Comparison of ENCODE assay signal across 13 cellular contexts in the genomic region with DNA sequence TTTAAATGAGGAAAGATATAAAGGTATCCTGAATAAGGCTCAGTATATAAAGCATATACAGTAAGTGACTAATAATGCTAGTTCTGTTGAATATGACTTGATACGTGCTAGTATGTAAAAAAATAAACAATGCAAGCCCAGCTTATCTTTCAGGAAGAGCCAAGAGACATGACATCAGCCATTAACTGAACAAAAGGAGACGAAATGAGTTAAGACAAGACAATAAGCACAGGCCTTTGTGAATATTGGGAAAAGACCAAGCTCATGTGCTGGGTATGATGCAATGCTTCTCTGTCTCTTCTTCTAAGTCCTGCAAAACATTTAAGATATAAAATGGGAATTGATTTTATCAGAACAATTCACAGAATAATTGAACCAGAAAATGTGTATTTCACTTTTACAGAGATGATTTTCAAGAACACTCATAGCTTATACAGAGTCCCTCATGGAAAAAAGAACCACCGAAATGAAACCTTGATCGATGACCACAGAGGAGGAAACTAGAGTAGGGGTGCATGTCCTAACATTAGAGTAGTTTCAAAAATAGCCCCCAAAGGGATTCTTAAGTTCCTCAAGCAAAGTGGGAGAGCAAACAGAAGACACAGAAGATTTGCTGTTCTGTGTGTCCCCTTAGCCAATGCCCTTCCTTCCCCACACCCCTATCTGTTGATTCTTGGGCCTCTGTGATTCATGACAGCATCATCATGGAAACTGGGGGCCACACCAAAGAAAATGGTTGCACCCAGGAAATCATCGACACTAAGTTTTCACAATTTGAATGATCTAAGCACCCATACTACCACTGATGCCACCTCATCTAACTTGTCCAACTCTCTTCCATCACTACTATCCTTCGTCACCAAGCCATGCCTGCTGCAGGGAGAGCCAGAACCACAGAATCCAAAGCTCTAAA.
DNase-seq lines count a peak whose midpoint lies in the region; ATAC-seq and TF ChIP-seq lines count a peak whose summit lies in the region.
"Had no signal": no experiment of that assay in that cellular context is flagged by ENCODE, and none has a peak within 500 bp of the region (broad histone marks: within the 10 kb centered on the region; RNA-seq: fewer than 3 reads in every experiment).

No MANE protein-coding gene starts in this region.

- WGBS in IMR-90 (ENCODE audit: extremely low coverage in 2 of 2, insufficient read length in 1 of 2), 2 experiments: no CpG with 5 or more reads among the region's 6 CpGs

- H3K36me3 ChIP-seq in IMR-90 (ENCODE audit: control insufficient read depth, insufficient read depth, low read length) (no peaks in the 10 kb centered on the region), tibial artery (no peaks in the 10 kb centered on the region)
- H3K36me3 ChIP-seq: prostate gland had no signal

- peak overlapping the region; percentile 72 for H2BK20ac ChIP-seq in IMR-90 (ENCODE audit: low read depth, low read length)

- no peak overlapping the region for H3K18ac ChIP-seq in IMR-90 (ENCODE audit: low read depth, low read length)

- TF ChIP-seq CTCF in IMR-90 (conservative IDR thresholded peaks at IDR 0.05; ENCODE audit: low read depth, low read length) (no peak), epithelial cell of esophagus (IDR thresholded peaks at IDR 0.05; ENCODE audit: insufficient read depth, low read depth, low read length, missing control alignments) (no peak), tibial artery (IDR thresholded peaks at IDR 0.05) (no peak)

- H3K9me3 ChIP-seq in IMR-90 (ENCODE audit: control insufficient read depth, insufficient read depth, low read length): no peaks in the 10 kb centered on the region
- H3K9me3 ChIP-seq in tibial artery: no peaks in the 10 kb centered on the region
- H3K9me3 ChIP-seq: prostate gland had no signal

- no peaks in the 10 kb centered on the region for H3K9me3 Mint-ChIP-seq in activated naive CD4-positive, alpha-beta T cell treated with anti-CD3 and anti-CD28 coated beads for 36 hours
- H3K9me3 Mint-ChIP-seq in stimulated activated effector memory CD8-positive, alpha-beta T cell treated with anti-CD3 and anti-CD28 coated beads, Interleukin-12 subunit alpha, Interleukin-12 subunit beta, amount 100 ng/mL, for 72 hours: peaks cover 6% of the 10 kb centered on the region
- H3K9me3 Mint-ChIP-seq: dendritic cell treated with granulocyte-macrophage colony-stimulating factor and Interleukin-4, amounts not matched to agents 40 ng/mL and 50 ng/mL, for 4 days had no signal

- no TSS peak for BruUV-seq in IMR-90 (replicated peaks; lab: Mats Ljungman, UMichigan)

- no peak for TF ChIP-seq RAD21 in IMR-90 (IDR thresholded peaks at IDR 0.05; ENCODE audit: low read length)

- no peaks in the 10 kb centered on the region for H3K9me1 ChIP-seq in IMR-90 (ENCODE audit: insufficient read depth, low read length)

- no peak overlapping the region for H2BK5ac ChIP-seq in IMR-90 (ENCODE audit: low read depth, low read length, poor library complexity, severe bottlenecking)

- ATAC-seq in IMR-90 (ENCODE audit: low read depth): peak; percentile 70
- ATAC-seq in stimulated activated effector memory CD8-positive, alpha-beta T cell treated with anti-CD3 and anti-CD28 coated beads, Interleukin-12 subunit alpha, Interleukin-12 subunit beta, amount 100 ng/mL, for 72 hours: peak; percentile 94
- no peak for ATAC-seq in GM21381 (IDR thresholded peaks at IDR 0.05; ENCODE audit: unreplicated experiment)
- no peak for ATAC-seq in GM19328 (IDR thresholded peaks at IDR 0.05; ENCODE audit: unreplicated experiment)

- peak overlapping the region; percentile 28 for H2AFZ ChIP-seq in IMR-90 (replicated peaks; ENCODE audit: low read length, poor library complexity)

- in situ Hi-C loops in IMR-90 (cut with MboI; ENCODE audit: low sequenced_read_pairs): no loop called here

- H3K4me1 Mint-ChIP-seq in activated naive CD4-positive, alpha-beta T cell treated with anti-CD3 and anti-CD28 coated beads for 36 hours (ENCODE audit: low read depth): peaks cover 17% of the 10 kb centered on the region
- H3K4me1 Mint-ChIP-seq in stimulated activated effector memory CD8-positive, alpha-beta T cell treated with anti-CD3 and anti-CD28 coated beads, Interleukin-12 subunit alpha, Interleukin-12 subunit beta, amount 100 ng/mL, for 72 hours: peaks cover 21% of the 10 kb centered on the region

- H3K4me3 ChIP-seq in IMR-90 (ENCODE audit: insufficient read depth, low read depth, low read length): no peak overlapping the region
- no peak overlapping the region for H3K4me3 ChIP-seq in epithelial cell of esophagus (ENCODE audit: low read length)
- no peak overlapping the region for H3K4me3 ChIP-seq in tibial artery
- H3K4me3 ChIP-seq: lung, prostate gland had no signal

- no peak overlapping the region for H2BK15ac ChIP-seq in IMR-90 (ENCODE audit: low read depth, low read length)

- no peak overlapping the region for H3K23ac ChIP-seq in IMR-90 (ENCODE audit: low read depth, low read length)

- H3K27me3 ChIP-seq in IMR-90 (ENCODE audit: control insufficient read depth, insufficient read depth, low read length) (no peaks in the 10 kb centered on the region), tibial artery (no peaks in the 10 kb centered on the region)

- no peaks in the 10 kb centered on the region for H3K27me3 Mint-ChIP-seq in activated naive CD4-positive, alpha-beta T cell treated with anti-CD3 and anti-CD28 coated beads for 36 hours (ENCODE audit: low read depth)
- H3K27me3 Mint-ChIP-seq: dendritic cell treated with granulocyte-macrophage colony-stimulating factor and Interleukin-4, amounts not matched to agents 40 ng/mL and 50 ng/mL, for 4 days had no signal

- no peak overlapping the region for H3K4ac ChIP-seq in IMR-90 (ENCODE audit: low read depth, low read length)

- H3K9ac ChIP-seq in IMR-90 (ENCODE audit: low read depth, low read length): no peak overlapping the region

- H4K91ac ChIP-seq in IMR-90 (ENCODE audit: insufficient read depth, low read depth, low read length): peak overlapping the region; percentile 19; the same call in 1 of the 2 replicates

- no peak overlapping the region for H3K4me2 ChIP-seq in IMR-90 (ENCODE audit: low read depth, low read length)

- H2BK120ac ChIP-seq in IMR-90 (ENCODE audit: low read depth, low read length): peak overlapping the region; percentile 5; the same call in 1 of the 2 replicates

- H3K56ac ChIP-seq in IMR-90 (ENCODE audit: extremely low read depth, insufficient read depth, low read length): no peak overlapping the region

- dilution Hi-C loops in IMR-90 (cut with HindIII; ENCODE audit: low sequenced_read_pairs, unreplicated experiment): no loop called here

- no peaks in the 10 kb centered on the region for H4K20me1 ChIP-seq in IMR-90 (ENCODE audit: insufficient read depth, low read length)

- CTCF ChIA-PET in activated naive CD4-positive, alpha-beta T cell treated with anti-CD3 and anti-CD28 coated beads for 36 hours (lab: Charles Lee): no interaction called here
- CTCF ChIA-PET in IMR-90 (lab: Yijun Ruan, JAX): interaction anchor here (0.7 to 1.5 kb wide), 4 partner anchors 10 to 252 kb away, joined by 3 to 4 read pairs (median 4); no protein-coding TSS in a partner anchor

- intact Hi-C loops in activated naive CD4-positive, alpha-beta T cell treated with anti-CD3 and anti-CD28 coated beads for 36 hours (cut with micrococcal nuclease): no loop called here
- intact Hi-C loops in IMR-90 (cut with micrococcal nuclease) (no loop called here), tibial artery (cut with DNase I; ENCODE audit: low total_unique reads) (no loop called here)

- H4K8ac ChIP-seq in IMR-90 (ENCODE audit: low read depth in 2 of 2, low read length in 2 of 2): no peak overlapping the region

- H3K4me1 ChIP-seq in IMR-90 (ENCODE audit: control insufficient read depth, insufficient read depth, low read length) (peaks cover 2% of the 10 kb centered on the region; the same call in 1 of the 2 replicates), tibial artery (no peaks in the 10 kb centered on the region)
- H3K4me1 ChIP-seq: prostate gland had no signal

- H4K5ac ChIP-seq in IMR-90 (ENCODE audit: low read depth, low read length): no peak overlapping the region

- H3K27ac ChIP-seq in IMR-90 (ENCODE audit: insufficient read depth, low read length) (no peak overlapping the region), tibial artery (no peak overlapping the region)
- H3K27ac ChIP-seq: C4-2B, prostate gland had no signal

- POLR2A ChIA-PET in IMR-90 (lab: Charles Lee; ENCODE audit: unreplicated experiment): no interaction called here

- no peaks in the 10 kb centered on the region for H3K79me1 ChIP-seq in IMR-90 (ENCODE audit: low read depth in 1 of 2, low read length in 2 of 2)

- no peak for TF ChIP-seq POLR2A in IMR-90 (IDR thresholded peaks at IDR 0.05; ENCODE audit: low read depth, low read length)

- H3K27ac Mint-ChIP-seq in activated naive CD4-positive, alpha-beta T cell treated with anti-CD3 and anti-CD28 coated beads for 36 hours: no peak overlapping the region
- H3K27ac Mint-ChIP-seq in stimulated activated effector memory CD8-positive, alpha-beta T cell treated with anti-CD3 and anti-CD28 coated beads, Interleukin-12 subunit alpha, Interleukin-12 subunit beta, amount 100 ng/mL, for 72 hours: peak overlapping the region; percentile 78
- H3K27ac Mint-ChIP-seq: dendritic cell treated with granulocyte-macrophage colony-stimulating factor and Interleukin-4, amounts not matched to agents 40 ng/mL and 50 ng/mL, for 4 days had no signal

- no peak overlapping the region for H2AK9ac ChIP-seq in IMR-90 (replicated peaks; ENCODE audit: low read depth, low read length, poor library complexity)

- peaks cover 1% of the 10 kb centered on the region for H3K36me3 Mint-ChIP-seq in activated naive CD4-positive, alpha-beta T cell treated with anti-CD3 and anti-CD28 coated beads for 36 hours (ENCODE audit: low read depth)
- no peaks in the 10 kb centered on the region for H3K36me3 Mint-ChIP-seq in stimulated activated effector memory CD8-positive, alpha-beta T cell treated with anti-CD3 and anti-CD28 coated beads, Interleukin-12 subunit alpha, Interleukin-12 subunit beta, amount 100 ng/mL, for 72 hours

- no peak overlapping the region for H3K4me3 Mint-ChIP-seq in activated naive CD4-positive, alpha-beta T cell treated with anti-CD3 and anti-CD28 coated beads for 36 hours
- H3K4me3 Mint-ChIP-seq in stimulated activated effector memory CD8-positive, alpha-beta T cell treated with anti-CD3 and anti-CD28 coated beads, Interleukin-12 subunit alpha, Interleukin-12 subunit beta, amount 100 ng/mL, for 72 hours: peak overlapping the region; percentile 7
- H3K4me3 Mint-ChIP-seq: dendritic cell treated with granulocyte-macrophage colony-stimulating factor and Interleukin-4, amounts not matched to agents 40 ng/mL and 50 ng/mL, for 4 days had no signal

- H2AK5ac ChIP-seq in IMR-90 (ENCODE audit: low read depth, low read length): no peak overlapping the region; the same call in 1 of the 2 replicates

- DNase-seq in activated naive CD4-positive, alpha-beta T cell treated with anti-CD3 and anti-CD28 coated beads for 36 hours: peak; percentile 48
- DNase-seq in activated naive CD4-positive, alpha-beta T cell treated with anti-CD3 and anti-CD28 coated beads, Interleukin-2, amount 50 U/mL, for 16 hours: no peak
- DNase-seq in IMR-90 (peak; percentile 86), epithelial cell of esophagus (ENCODE audit: low read depth) (peak; percentile 77), tibial artery (no peak)
- no peak for DNase-seq in stimulated activated effector memory CD8-positive, alpha-beta T cell treated with anti-CD3 and anti-CD28 coated beads, Interleukin-12 subunit alpha, Interleukin-12 subunit beta, amount 100 ng/mL, for 72 hours (ENCODE audit: low spot score in 2 of 2)
- DNase-seq: NCI-H1436 had no signal

- no peak overlapping the region for H3K14ac ChIP-seq in IMR-90 (replicated peaks; ENCODE audit: low read depth, low read length)

Comparison
In these comparisons a context has a peak if more than half of its experiments do, and no peak if none do; other contexts are left out.
1. DNase-seq: peak in activated naive CD4-positive, alpha-beta T cell treated with anti-CD3 and anti-CD28 coated beads for 36 hours (single experiment), IMR-90 (single experiment) and epithelial cell of esophagus (single experiment); none in activated naive CD4-positive, alpha-beta T cell treated with anti-CD3 and anti-CD28 coated beads, Interleukin-2, amount 50 U/mL, for 16 hours (single experiment), stimulated activated effector memory CD8-positive, alpha-beta T cell treated with anti-CD3 and anti-CD28 coated beads, Interleukin-12 subunit alpha, Interleukin-12 subunit beta, amount 100 ng/mL, for 72 hours (0 of 2) and tibial artery (0 of 2).
2. ATAC-seq: peak in IMR-90 (single experiment) and stimulated activated effector memory CD8-positive, alpha-beta T cell treated with anti-CD3 and anti-CD28 coated beads, Interleukin-12 subunit alpha, Interleukin-12 subunit beta, amount 100 ng/mL, for 72 hours (single experiment); none in GM21381 (single experiment) and GM19328 (single experiment).